In the genomic region with DNA sequence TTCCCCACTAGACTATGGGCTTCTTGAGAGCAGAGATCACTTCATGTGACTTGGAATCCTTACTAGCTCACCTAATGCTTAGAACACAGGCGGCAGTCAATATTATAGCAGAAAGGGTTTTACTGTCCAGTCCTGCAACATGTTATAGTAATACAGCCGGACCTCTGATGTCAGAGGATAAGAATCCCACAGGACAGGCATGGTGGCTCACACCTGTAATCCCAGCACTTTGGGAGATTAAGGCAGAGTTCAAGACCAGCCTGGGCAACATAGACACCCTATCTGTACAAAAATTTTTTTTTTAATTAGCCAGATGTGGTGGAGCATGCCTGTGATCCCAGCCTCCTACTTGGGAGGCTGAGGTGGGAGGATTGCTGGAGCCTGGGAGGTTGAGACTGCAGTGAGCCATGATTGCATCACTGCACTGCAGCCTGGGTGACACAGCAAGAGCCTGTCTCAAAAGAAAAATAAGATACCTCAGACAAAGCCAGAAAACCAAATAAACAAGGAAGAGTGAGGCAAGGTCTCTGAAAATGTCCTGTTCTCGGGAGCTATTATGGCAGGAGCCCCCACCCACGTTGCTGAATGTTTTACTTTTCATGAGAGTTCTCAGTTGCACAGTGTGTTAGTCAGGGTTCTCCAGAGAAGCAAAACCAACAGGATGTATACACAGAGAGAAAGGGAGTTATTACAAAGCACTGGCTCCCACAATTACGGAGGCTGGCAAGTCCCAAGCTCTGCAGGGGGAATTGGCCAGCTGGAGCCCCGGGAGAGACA, we compare ENCODE assay signal across 1 cellular context.
TF ChIP-seq lines count a peak whose summit lies in the region.

No MANE protein-coding gene starts in this region.

TF ChIP-seq in GM23338, 12 proteins besides CTCF, POLR2A, EP300 and RAD21:
- TF ChIP-seq, protein P1, sequence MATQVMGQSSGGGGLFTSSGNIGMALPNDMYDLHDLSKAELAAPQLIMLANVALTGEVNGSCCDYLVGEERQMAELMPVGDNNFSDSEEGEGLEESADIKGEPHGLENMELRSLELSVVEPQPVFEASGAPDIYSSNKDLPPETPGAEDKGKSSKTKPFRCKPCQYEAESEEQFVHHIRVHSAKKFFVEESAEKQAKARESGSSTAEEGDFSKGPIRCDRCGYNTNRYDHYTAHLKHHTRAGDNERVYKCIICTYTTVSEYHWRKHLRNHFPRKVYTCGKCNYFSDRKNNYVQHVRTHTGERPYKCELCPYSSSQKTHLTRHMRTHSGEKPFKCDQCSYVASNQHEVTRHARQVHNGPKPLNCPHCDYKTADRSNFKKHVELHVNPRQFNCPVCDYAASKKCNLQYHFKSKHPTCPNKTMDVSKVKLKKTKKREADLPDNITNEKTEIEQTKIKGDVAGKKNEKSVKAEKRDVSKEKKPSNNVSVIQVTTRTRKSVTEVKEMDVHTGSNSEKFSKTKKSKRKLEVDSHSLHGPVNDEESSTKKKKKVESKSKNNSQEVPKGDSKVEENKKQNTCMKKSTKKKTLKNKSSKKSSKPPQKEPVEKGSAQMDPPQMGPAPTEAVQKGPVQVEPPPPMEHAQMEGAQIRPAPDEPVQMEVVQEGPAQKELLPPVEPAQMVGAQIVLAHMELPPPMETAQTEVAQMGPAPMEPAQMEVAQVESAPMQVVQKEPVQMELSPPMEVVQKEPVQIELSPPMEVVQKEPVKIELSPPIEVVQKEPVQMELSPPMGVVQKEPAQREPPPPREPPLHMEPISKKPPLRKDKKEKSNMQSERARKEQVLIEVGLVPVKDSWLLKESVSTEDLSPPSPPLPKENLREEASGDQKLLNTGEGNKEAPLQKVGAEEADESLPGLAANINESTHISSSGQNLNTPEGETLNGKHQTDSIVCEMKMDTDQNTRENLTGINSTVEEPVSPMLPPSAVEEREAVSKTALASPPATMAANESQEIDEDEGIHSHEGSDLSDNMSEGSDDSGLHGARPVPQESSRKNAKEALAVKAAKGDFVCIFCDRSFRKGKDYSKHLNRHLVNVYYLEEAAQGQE (IDR thresholded peaks at IDR 0.05; ENCODE audit: unreplicated experiment): no peak
- TF ChIP-seq CREB1 (CRISPR knock-in tag; IDR thresholded peaks at IDR 0.05; ENCODE audit: low read depth) (no peak), STAT1 (IDR thresholded peaks at IDR 0.05; ENCODE audit: unreplicated experiment) (no peak), EZH2phosphoT487 (IDR thresholded peaks at IDR 0.05; ENCODE audit: unreplicated experiment) (no peak), ZNF114 (CRISPR knock-in tag; IDR thresholded peaks at IDR 0.05) (no peak), POLR2AphosphoS5 (IDR thresholded peaks at IDR 0.05; ENCODE audit: low read depth) (no peak), EZH2 (IDR thresholded peaks at IDR 0.05; ENCODE audit: low read depth, unreplicated experiment) (no peak), ZNF462 (CRISPR knock-in tag; IDR thresholded peaks at IDR 0.05) (no peak), NANOG (IDR thresholded peaks at IDR 0.05; ENCODE audit: borderline replicate concordance) (no peak), JUNB (IDR thresholded peaks at IDR 0.05; ENCODE audit: unreplicated experiment) (no peak), ZNF331 (CRISPR knock-in tag; IDR thresholded peaks at IDR 0.05; ENCODE audit: low read depth) (no peak)
- TF ChIP-seq, protein P2, sequence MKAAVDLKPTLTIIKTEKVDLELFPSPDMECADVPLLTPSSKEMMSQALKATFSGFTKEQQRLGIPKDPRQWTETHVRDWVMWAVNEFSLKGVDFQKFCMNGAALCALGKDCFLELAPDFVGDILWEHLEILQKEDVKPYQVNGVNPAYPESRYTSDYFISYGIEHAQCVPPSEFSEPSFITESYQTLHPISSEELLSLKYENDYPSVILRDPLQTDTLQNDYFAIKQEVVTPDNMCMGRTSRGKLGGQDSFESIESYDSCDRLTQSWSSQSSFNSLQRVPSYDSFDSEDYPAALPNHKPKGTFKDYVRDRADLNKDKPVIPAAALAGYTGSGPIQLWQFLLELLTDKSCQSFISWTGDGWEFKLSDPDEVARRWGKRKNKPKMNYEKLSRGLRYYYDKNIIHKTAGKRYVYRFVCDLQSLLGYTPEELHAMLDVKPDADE (IDR thresholded peaks at IDR 0.05): no peak
